1 cellular context compared by ENCODE assay signal in the genomic region with DNA sequence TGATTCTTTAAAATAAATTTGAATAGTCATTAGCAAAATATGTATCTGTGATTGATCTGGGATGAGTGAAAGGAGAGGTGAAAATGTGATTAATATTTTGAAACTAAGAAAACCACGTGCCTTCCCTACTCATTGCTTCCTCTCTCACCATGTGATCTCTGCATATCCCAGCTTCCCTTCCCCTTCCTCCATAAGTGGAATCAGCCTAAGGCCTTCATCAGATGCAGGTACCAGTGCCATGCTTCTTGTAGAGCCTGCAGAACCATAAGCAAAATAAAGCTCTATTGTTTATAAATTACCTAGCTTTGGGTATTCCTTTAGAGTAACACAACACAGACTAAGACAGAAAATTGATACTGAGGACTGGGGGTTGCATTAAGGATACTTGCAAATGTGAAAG.
A peak's percentile ranks its signal among the peaks of the same experiment; 100 is the strongest.
TF ChIP-seq lines count a peak whose summit lies in the region.

No MANE protein-coding gene starts in this region.

TF ChIP-seq in HepG2, 621 proteins besides CTCF, POLR2A, EP300 and RAD21:
- TF ChIP-seq, protein P1, sequence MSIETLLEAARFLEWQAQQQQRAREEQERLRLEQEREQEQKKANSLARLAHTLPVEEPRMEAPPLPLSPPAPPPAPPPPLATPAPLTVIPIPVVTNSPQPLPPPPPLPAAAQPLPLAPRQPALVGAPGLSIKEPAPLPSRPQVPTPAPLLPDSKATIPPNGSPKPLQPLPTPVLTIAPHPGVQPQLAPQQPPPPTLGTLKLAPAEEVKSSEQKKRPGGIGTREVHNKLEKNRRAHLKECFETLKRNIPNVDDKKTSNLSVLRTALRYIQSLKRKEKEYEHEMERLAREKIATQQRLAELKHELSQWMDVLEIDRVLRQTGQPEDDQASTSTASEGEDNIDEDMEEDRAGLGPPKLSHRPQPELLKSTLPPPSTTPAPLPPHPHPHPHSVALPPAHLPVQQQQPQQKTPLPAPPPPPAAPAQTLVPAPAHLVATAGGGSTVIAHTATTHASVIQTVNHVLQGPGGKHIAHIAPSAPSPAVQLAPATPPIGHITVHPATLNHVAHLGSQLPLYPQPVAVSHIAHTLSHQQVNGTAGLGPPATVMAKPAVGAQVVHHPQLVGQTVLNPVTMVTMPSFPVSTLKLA (IDR thresholded peaks at IDR 0.05) = 0 out of 2 replicates have a peak, but pooled peaks have one; percentile 41
- TF ChIP-seq AFF4 (CRISPR knock-in tag; IDR thresholded peaks at IDR 0.05) = no peak
